Comparison of ENCODE assay signal across 12 cellular contexts in the genomic region with DNA sequence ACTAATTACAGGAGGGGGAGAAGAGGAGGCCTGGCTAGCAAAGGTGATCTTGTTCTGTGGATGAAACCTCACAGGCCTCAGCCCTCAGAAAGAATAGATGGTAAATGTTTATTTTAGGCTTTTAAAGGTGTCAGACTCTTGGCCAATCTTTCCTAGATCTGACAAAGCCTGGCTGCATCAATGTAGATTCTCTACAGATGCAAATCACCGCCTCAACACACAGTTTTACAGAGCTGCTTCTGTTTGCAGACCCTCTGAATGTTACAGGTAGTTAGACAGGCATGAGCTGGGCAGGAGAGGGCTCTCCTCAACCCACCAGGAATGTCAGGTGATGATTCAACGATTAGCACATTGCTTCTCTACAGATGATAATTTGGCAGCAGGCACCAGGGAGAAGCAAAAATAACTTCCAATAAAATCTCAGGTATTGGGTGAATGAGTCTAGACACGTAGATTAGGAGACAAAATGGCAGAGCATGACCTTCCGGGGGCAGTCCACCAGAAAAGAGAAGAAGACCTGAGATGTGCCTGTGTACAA.
A peak's percentile ranks its signal among the peaks of the same experiment; 100 is the strongest.
DNase-seq lines count a peak whose midpoint lies in the region; TF ChIP-seq lines count a peak whose summit lies in the region.
"Had no signal": no experiment of that assay in that cellular context is flagged by ENCODE, and none has a peak within 500 bp of the region (broad histone marks: within the 10 kb centered on the region; RNA-seq: fewer than 3 reads in every experiment).

No MANE protein-coding gene starts in this region.

- 50% methylated on average over 4 of the region's 4 CpGs for WGBS in mammary epithelial cell (ENCODE audit: low coverage, missing lambda C conversion rate)

- no peaks in the 10 kb centered on the region for H3K9me3 ChIP-seq in mammary epithelial cell (replicated peaks; ENCODE audit: insufficient read depth, low read length)
- H3K9me3 ChIP-seq: A549, Caco-2 had no signal

- peak overlapping the region; percentile 54 for H2AFZ ChIP-seq in mammary epithelial cell (ENCODE audit: low read depth, low read length)

- no peak overlapping the region for H3K9ac ChIP-seq in mammary epithelial cell (ENCODE audit: insufficient read depth, low read length)

- DNase-seq in mammary epithelial cell: peak; percentile 57
- peak; percentile 55 for DNase-seq in epithelial cell of esophagus (ENCODE audit: low read depth)
- peak; percentile 45 for DNase-seq in kidney tubule cell (ENCODE audit: low spot score)
- no peak for DNase-seq in erythroblast (lab: John Stamatoyannopoulos, UW)
- DNase-seq in KG1 (lab: John Stamatoyannopoulos, UW): no peak
- DNase-seq in GM13977 (ENCODE audit: low spot score): no peak
- DNase-seq: AML-193; Caco-2; CD4-positive, alpha-beta T cell; HCEC 1CT had no signal

- CTCF ChIA-PET in mammary epithelial cell (lab: Charles Lee; ENCODE audit: low non-redundant PET): no interaction called here

- no peaks in the 10 kb centered on the region for H3K36me3 ChIP-seq in mammary epithelial cell (ENCODE audit: insufficient read depth, low read length)

- no peak for TF ChIP-seq CTCF in mammary epithelial cell (conservative IDR thresholded peaks at IDR 0.05 in 1 of 2, IDR thresholded peaks at IDR 0.05 in 1 of 2; ENCODE audit: extremely low read depth in 1 of 2, insufficient read depth in 1 of 2, low read depth in 1 of 2, low read length in 2 of 2)
- TF ChIP-seq CTCF in epithelial cell of esophagus (IDR thresholded peaks at IDR 0.05; ENCODE audit: insufficient read depth, low read depth, low read length, missing control alignments): no peak
- TF ChIP-seq CTCF in GM13977 (IDR thresholded peaks at IDR 0.05; ENCODE audit: extremely low read depth, insufficient read depth, missing control alignments): no peak

- no peaks in the 10 kb centered on the region for H4K20me1 ChIP-seq in mammary epithelial cell (ENCODE audit: insufficient read depth, low read length)

- no peak overlapping the region for H3K27ac ChIP-seq in mammary epithelial cell (ENCODE audit: insufficient read depth, low read depth, low read length)
- H3K27ac ChIP-seq: A549, C4-2B had no signal

- H3K4me1 ChIP-seq in mammary epithelial cell (ENCODE audit: insufficient read depth, low read length): peaks cover 32% of the 10 kb centered on the region

- no peaks in the 10 kb centered on the region for H3K79me2 ChIP-seq in mammary epithelial cell (ENCODE audit: insufficient read depth, low read length)

- intact Hi-C loops in mammary epithelial cell (cut with micrococcal nuclease): no loop called here

- dilution Hi-C loops in mammary epithelial cell (cut with HindIII; ENCODE audit: low sequenced_read_pairs): no loop called here

- no peak overlapping the region for H3K4me3 ChIP-seq in mammary epithelial cell (replicated peaks in 1 of 3; ENCODE audit: insufficient read depth in 1 of 3, low read depth in 2 of 3, low read length in 3 of 3)
- H3K4me3 ChIP-seq in epithelial cell of esophagus (ENCODE audit: low read length): no peak overlapping the region
- H3K4me3 ChIP-seq: A549 had no signal

- H3K27me3 ChIP-seq in mammary epithelial cell (ENCODE audit: insufficient read depth, low read length): no peaks in the 10 kb centered on the region

- in situ Hi-C loops in mammary epithelial cell (cut with MboI; ENCODE audit: low sequenced_read_pairs in 2 of 2) (no loop called here), GM13977 (cut with MboI; ENCODE audit: low pct_unique_long_range_greater_than_20kb, low sequenced_read_pairs, unreplicated experiment) (no loop called here)

- BruUV-seq in mammary epithelial cell (replicated peaks; lab: Mats Ljungman, UMichigan): no TSS peak

- TF ChIP-seq POLR2A in erythroblast (IDR thresholded peaks at IDR 0.05; ENCODE audit: low read length): no peak

- H3K4me2 ChIP-seq in mammary epithelial cell (ENCODE audit: insufficient read depth, low read depth, low read length): peak overlapping the region; percentile 42
- H3K4me2 ChIP-seq: A549 had no signal

Comparison
In these comparisons a context has a peak if more than half of its experiments do, and no peak if none do; other contexts are left out.
1. DNase-seq: peak in mammary epithelial cell (single experiment), epithelial cell of esophagus (single experiment) and kidney tubule cell (single experiment); none in erythroblast (0 of 2), KG1 (single experiment) and GM13977 (single experiment).